15 cellular contexts compared by ENCODE assay signal in genomic region chr6:157298325-157298724, GRCh38. TPM values are rescaled to one million over a fixed set of nuclear protein-coding genes. Genes with fewer than 3 reads are reported as not detected.
DNase-seq lines count a peak whose midpoint lies in the region; ATAC-seq and TF ChIP-seq lines count a peak whose summit lies in the region.
"Had no signal": no experiment of that assay in that cellular context is flagged by ENCODE, and none has a peak within 500 bp of the region (broad histone marks: within the 10 kb centered on the region; RNA-seq: fewer than 3 reads in every experiment).

No MANE protein-coding gene starts in this region.

- H3K9me3 Mint-ChIP-seq in activated naive CD8-positive, alpha-beta T cell treated with anti-CD3 and anti-CD28 coated beads, Interleukin-2, amount 50 U/mL, for 24 hours, result no peaks in the 10 kb centered on the region

- H3K4me3 Mint-ChIP-seq in activated naive CD8-positive, alpha-beta T cell treated with anti-CD3 and anti-CD28 coated beads, Interleukin-2, amount 50 U/mL, for 24 hours, result no peak overlapping the region

- no peak overlapping the region for H3K27ac Mint-ChIP-seq in activated naive CD8-positive, alpha-beta T cell treated with anti-CD3 and anti-CD28 coated beads, Interleukin-2, amount 50 U/mL, for 24 hours

- H3K27me3 ChIP-seq in foreskin keratinocyte, result no peaks in the 10 kb centered on the region

- H3K4me1 ChIP-seq in foreskin keratinocyte, result peaks cover 10% of the 10 kb centered on the region

- peaks cover 5% of the 10 kb centered on the region for H3K36me3 Mint-ChIP-seq in activated naive CD8-positive, alpha-beta T cell treated with anti-CD3 and anti-CD28 coated beads, Interleukin-2, amount 50 U/mL, for 24 hours (ENCODE audit: low read depth)

- DNase-seq in NCI-H2107 treated with DMSO at 0.1 percent for 48 hours (lab: John Stamatoyannopoulos, UW; ENCODE audit: unreplicated experiment) (peak; percentile 22), NCI-H2107 (lab: John Stamatoyannopoulos, UW) (no peak), KBM-7 (peak; percentile 51), NCI-H510A treated with DMSO at 0.1 percent for 48 hours (lab: John Stamatoyannopoulos, UW) (peak; percentile 33), foreskin keratinocyte (peak; percentile 51 to 74)
- DNase-seq in activated naive CD8-positive, alpha-beta T cell treated with anti-CD3 and anti-CD28 coated beads, Interleukin-2, amount 50 U/mL, for 24 hours, result no peak
- no peak for DNase-seq in activated effector memory CD4-positive, alpha-beta T cell treated with anti-CD3 and anti-CD28 coated beads, Interleukin-2, amount 50 U/mL, for 16 hours
- DNase-seq: NCI-H1694 treated with DMSO at 0.1 percent for 48 hours, NCI-H2227 treated with DMSO at 0.1 percent for 48 hours, NCI-H69, PC-9, SW 1271 had no signal

- TF ChIP-seq CTCF in foreskin keratinocyte (conservative IDR thresholded peaks at IDR 0.05), result no peak

- in situ Hi-C loops in KBM-7 (cut with MboI; ENCODE audit: low pct_unique_long_range_greater_than_20kb, low sequenced_read_pairs), result no loop called here

- H3K4me1 Mint-ChIP-seq in activated naive CD8-positive, alpha-beta T cell treated with anti-CD3 and anti-CD28 coated beads, Interleukin-2, amount 50 U/mL, for 24 hours, result peaks cover 3% of the 10 kb centered on the region

- H3K27me3 Mint-ChIP-seq in activated naive CD8-positive, alpha-beta T cell treated with anti-CD3 and anti-CD28 coated beads, Interleukin-2, amount 50 U/mL, for 24 hours, result no peaks in the 10 kb centered on the region

- H3K27ac ChIP-seq in foreskin keratinocyte, result no peak overlapping the region
- H3K27ac ChIP-seq: C4-2B, PC-9 had no signal

- ATAC-seq in foreskin keratinocyte (peak; percentile 80), GM19395 (IDR thresholded peaks at IDR 0.05; ENCODE audit: unreplicated experiment) (no peak)
- ATAC-seq in activated naive CD8-positive, alpha-beta T cell treated with anti-CD3 and anti-CD28 coated beads, Interleukin-2, amount 50 U/mL, for 24 hours, result no peak
- ATAC-seq: K562 had no signal

RNA-seq across cellular contexts. Expression of gene TMEM242, which starts 25.0 kb away (rescaled TPM):
- total RNA-seq in foreskin keratinocyte, result 9.0 and 9.6 TPM in 2 replicates
- polyA plus RNA-seq in foreskin keratinocyte, result 10.7 and 11.4 TPM in 2 replicates

Comparison
In these comparisons a context has a peak if more than half of its experiments do, and no peak if none do; other contexts are left out.
1. DNase-seq: peak in NCI-H2107 treated with DMSO at 0.1 percent for 48 hours (single experiment), KBM-7 (single experiment), NCI-H510A treated with DMSO at 0.1 percent for 48 hours (single experiment) and foreskin keratinocyte (2 of 2); none in NCI-H2107 (single experiment), activated naive CD8-positive, alpha-beta T cell treated with anti-CD3 and anti-CD28 coated beads, Interleukin-2, amount 50 U/mL, for 24 hours (single experiment) and activated effector memory CD4-positive, alpha-beta T cell treated with anti-CD3 and anti-CD28 coated beads, Interleukin-2, amount 50 U/mL, for 16 hours (single experiment).